ENCODE assay signal across 11 cellular contexts in genomic region chr6:78835817-78836216, GRCh38. TPM values are rescaled to one million over a fixed set of nuclear protein-coding genes. Genes with fewer than 3 reads are reported as not detected.
DNase-seq lines count a peak whose midpoint lies in the region; ATAC-seq and TF ChIP-seq lines count a peak whose summit lies in the region.
"Had no signal": no experiment of that assay in that cellular context is flagged by ENCODE, and none has a peak within 500 bp of the region (broad histone marks: within the 10 kb centered on the region; RNA-seq: fewer than 3 reads in every experiment).

No MANE protein-coding gene starts in this region.

- TF ChIP-seq CTCF in C4-2B (conservative IDR thresholded peaks at IDR 0.05) (peak; percentile 40), liver (IDR thresholded peaks at IDR 0.05; ENCODE audit: low read depth, low read length, missing input control) (peak; percentile 28)

- POLR2A ChIA-PET in naive thymus-derived CD4-positive, alpha-beta T cell (lab: Charles Lee): no interaction called here

- CTCF ChIA-PET in naive thymus-derived CD4-positive, alpha-beta T cell (lab: Charles Lee): no interaction called here

- ATAC-seq in naive thymus-derived CD4-positive, alpha-beta T cell: no peak

- no peaks in the 10 kb centered on the region for H3K27me3 ChIP-seq in liver (ENCODE audit: control insufficient read depth in 4 of 4, insufficient read depth in 4 of 4, low read length in 3 of 4)
- H3K27me3 ChIP-seq in naive thymus-derived CD4-positive, alpha-beta T cell (ENCODE audit: control insufficient read depth in 2 of 2, insufficient read depth in 2 of 2, low read length in 2 of 2): peaks cover 0 to 3% of the 10 kb centered on the region in 2 donors

- H3K36me3 ChIP-seq in liver (ENCODE audit: control insufficient read depth in 4 of 4, insufficient read depth in 3 of 4, low read depth in 1 of 4, low read length in 3 of 4): no peaks in the 10 kb centered on the region
- no peaks in the 10 kb centered on the region for H3K36me3 ChIP-seq in naive thymus-derived CD4-positive, alpha-beta T cell (ENCODE audit: control insufficient read depth in 2 of 3, insufficient read depth in 3 of 3, low read length in 3 of 3)

- H3K9me3 ChIP-seq in liver (ENCODE audit: control insufficient read depth in 4 of 4, low read length in 3 of 4): no peaks in the 10 kb centered on the region
- no peaks in the 10 kb centered on the region for H3K9me3 ChIP-seq in naive thymus-derived CD4-positive, alpha-beta T cell (ENCODE audit: control insufficient read depth in 2 of 3, low read length in 3 of 3)

- peaks cover 0 to 11% (median 0%) of the 10 kb centered on the region in 11 donors for H3K9me3 Mint-ChIP-seq in naive thymus-derived CD4-positive, alpha-beta T cell

- no peak overlapping the region for H3K4me3 ChIP-seq in liver (ENCODE audit: low read depth in 1 of 3, low read length in 3 of 3)
- H3K4me3 ChIP-seq in naive thymus-derived CD4-positive, alpha-beta T cell (ENCODE audit: low read length): no peak overlapping the region

- H3K27me3 Mint-ChIP-seq in naive thymus-derived CD4-positive, alpha-beta T cell: peaks cover 5 to 57% (median 34%) of the 10 kb centered on the region in 5 donors

- H3K4me3 Mint-ChIP-seq in naive thymus-derived CD4-positive, alpha-beta T cell: no peak overlapping the region
- H3K4me3 Mint-ChIP-seq: activated naive CD8-positive, alpha-beta T cell treated with anti-CD3 and anti-CD28 coated beads, Interleukin-2, amount 10 ng/mL, durations not matched to agents 7 days and 5 days had no signal

- intact Hi-C loops in head of caudate nucleus (cut with DNase I): no loop called here
- intact Hi-C loops in naive thymus-derived CD4-positive, alpha-beta T cell (cut with micrococcal nuclease): no loop called here

- DNase-seq in SW480 (ENCODE audit: low spot score) (peak; percentile 8), head of caudate nucleus (no peak), foreskin melanocyte (no peak), activated T-cell treated with anti-CD3 and anti-CD28 coated beads for 4 hours (no peak)
- DNase-seq in naive thymus-derived CD4-positive, alpha-beta T cell: no peak
- DNase-seq: activated naive CD8-positive, alpha-beta T cell treated with anti-CD3 and anti-CD28 coated beads, Interleukin-2, amount 10 ng/mL, durations not matched to agents 7 days and 5 days; DMS79 treated with DMSO at 0.1 percent for 48 hours; NCI-H2081 had no signal

- no peak overlapping the region for H3K27ac Mint-ChIP-seq in naive thymus-derived CD4-positive, alpha-beta T cell
- H3K27ac Mint-ChIP-seq: activated naive CD8-positive, alpha-beta T cell treated with anti-CD3 and anti-CD28 coated beads, Interleukin-2, amount 10 ng/mL, durations not matched to agents 7 days and 5 days had no signal

- TF ChIP-seq EP300 in Ishikawa (IDR thresholded peaks at IDR 0.05; ENCODE audit: borderline replicate concordance): no peak

- no peak overlapping the region for H3K27ac ChIP-seq in C4-2B
- H3K27ac ChIP-seq in liver (ENCODE audit: low read depth in 1 of 2, low read length in 2 of 2): no peak overlapping the region
- no peak overlapping the region for H3K27ac ChIP-seq in naive thymus-derived CD4-positive, alpha-beta T cell (ENCODE audit: low read depth, low read length)

- peak; percentile 52 for TF ChIP-seq RAD21 in Ishikawa (IDR thresholded peaks at IDR 0.05; ENCODE audit: low read depth)
- peak; percentile 38 to 63 for TF ChIP-seq RAD21 in liver (IDR thresholded peaks at IDR 0.05)

- H3K9ac ChIP-seq in liver (ENCODE audit: low read depth in 1 of 2, low read length in 2 of 2): no peak overlapping the region

- no peaks in the 10 kb centered on the region for H3K4me1 ChIP-seq in liver (ENCODE audit: control insufficient read depth in 4 of 4, insufficient read depth in 4 of 4, low read length in 3 of 4)
- no peaks in the 10 kb centered on the region for H3K4me1 ChIP-seq in naive thymus-derived CD4-positive, alpha-beta T cell (ENCODE audit: control insufficient read depth in 2 of 2, insufficient read depth in 2 of 2, low read length in 2 of 2)

- H3K4me1 Mint-ChIP-seq in naive thymus-derived CD4-positive, alpha-beta T cell: no peaks in the 10 kb centered on the region
- H3K4me1 Mint-ChIP-seq: activated naive CD8-positive, alpha-beta T cell treated with anti-CD3 and anti-CD28 coated beads, Interleukin-2, amount 10 ng/mL, durations not matched to agents 7 days and 5 days had no signal

- no peaks in the 10 kb centered on the region for H3K36me3 Mint-ChIP-seq in naive thymus-derived CD4-positive, alpha-beta T cell
- H3K36me3 Mint-ChIP-seq: activated naive CD8-positive, alpha-beta T cell treated with anti-CD3 and anti-CD28 coated beads, Interleukin-2, amount 10 ng/mL, durations not matched to agents 7 days and 5 days had no signal

TF ChIP-seq in Ishikawa, 13 proteins besides CTCF, POLR2A, EP300 and RAD21 (continues in another document):
- no peak for TF ChIP-seq USF1 (IDR thresholded peaks at IDR 0.05)
- TF ChIP-seq EGR1 (IDR thresholded peaks at IDR 0.05): no peak
- TF ChIP-seq TAF1 (IDR thresholded peaks at IDR 0.05; ENCODE audit: low read depth): no peak
- TF ChIP-seq MAX (IDR thresholded peaks at IDR 0.05): no peak
- TF ChIP-seq CEBPB (IDR thresholded peaks at IDR 0.05): no peak
- no peak for TF ChIP-seq YY1 (IDR thresholded peaks at IDR 0.05; ENCODE audit: low read depth)

TF ChIP-seq in liver, 16 proteins besides CTCF, POLR2A, EP300 and RAD21:
- no peak for TF ChIP-seq SP1 (IDR thresholded peaks at IDR 0.05)
- TF ChIP-seq ZBTB33 (IDR thresholded peaks at IDR 0.05): no peak
- TF ChIP-seq FOXA2 (IDR thresholded peaks at IDR 0.05): no peak
- TF ChIP-seq HNF4A (conservative IDR thresholded peaks at IDR 0.05): no peak
- no peak for TF ChIP-seq GABPA (IDR thresholded peaks at IDR 0.05 in 1 of 2, conservative IDR thresholded peaks at IDR 0.05 in 1 of 2)
- no peak for TF ChIP-seq HNF4G (IDR thresholded peaks at IDR 0.05)
- TF ChIP-seq NR2F2 (IDR thresholded peaks at IDR 0.05): no peak
- TF ChIP-seq FOXA1 (IDR thresholded peaks at IDR 0.05): no peak
TF ChIP-seq in liver: peak in this region for 0.

RNA-seq across cellular contexts. Expression of gene IRAK1BP1, which starts 31.5 kb away (rescaled TPM):
- 1 to 10 TPM in 1 of 2 donors, under 1 TPM in 1; 0.84 to 2.2 TPM for total RNA-seq in liver
- under 1 TPM; 0.46 to 0.71 TPM for polyA plus RNA-seq in liver
- total RNA-seq in naive thymus-derived CD4-positive, alpha-beta T cell: 1 to 10 TPM in 4 of 5 experiments, under 1 TPM in 1; 0.71 to 3.6 (median 3.1) TPM
- 1 to 10 TPM in 1 of 2 donors, under 1 TPM in 1; 0.76 to 1.2 TPM for polyA plus RNA-seq in naive thymus-derived CD4-positive, alpha-beta T cell
